In genomic region chr5:89883967-89884366, GRCh38 we compare ENCODE assay signal across 17 cellular contexts.
"Had no signal": no experiment of that assay in that cellular context is flagged by ENCODE, and none has a peak within 500 bp of the region (broad histone marks: within the 10 kb centered on the region; RNA-seq: fewer than 3 reads in every experiment).

No MANE protein-coding gene starts in this region.

- H3K27ac ChIP-seq: heart right ventricle, ovary, suprapubic skin, thyroid gland had no signal

- H3K27me3 ChIP-seq: heart right ventricle, ovary, suprapubic skin, thyroid gland had no signal

- H3K36me3 Mint-ChIP-seq: natural killer cell, type B pancreatic cell had no signal

- H3K4me1 Mint-ChIP-seq: natural killer cell, neural crest cell had no signal

- H3K4me3 ChIP-seq: heart right ventricle, mucosa of descending colon, ovary, suprapubic skin, thyroid gland had no signal

- H3K36me3 ChIP-seq: heart right ventricle, ovary, suprapubic skin, thyroid gland had no signal

- ATAC-seq: esophagus mucosa, heart right ventricle, mucosa of descending colon, natural killer cell, right cardiac atrium had no signal

- H3K9me3 Mint-ChIP-seq: type B pancreatic cell had no signal

- DNase-seq: effector memory CD4-positive, alpha-beta T cell; heart right ventricle; hypothalamus; kidney glomerular epithelial cell; mucosa of descending colon; natural killer cell; nucleus accumbens; ovary; right cardiac atrium; small intestine; stimulated activated CD4-positive, alpha-beta T cell treated with anti-CD3 and anti-CD28 coated beads, Interleukin-12 subunit alpha, Interleukin-12 subunit beta, amount 100 ng/mL, for 4 hours; stimulated activated naive CD4-positive, alpha-beta T cell treated with Interleukin-2 at 50 U/mL for 16 hours; thyroid gland had no signal

- H3K4me1 ChIP-seq: heart right ventricle, suprapubic skin, thyroid gland had no signal

- H3K27ac Mint-ChIP-seq: natural killer cell, type B pancreatic cell had no signal

- H3K9me3 ChIP-seq: mucosa of descending colon, ovary, suprapubic skin, thyroid gland had no signal

- H3K27me3 Mint-ChIP-seq: type B pancreatic cell had no signal

- H3K4me3 Mint-ChIP-seq: natural killer cell, neural crest cell, type B pancreatic cell had no signal
